8 cellular contexts compared by ENCODE assay signal in the genomic region with DNA sequence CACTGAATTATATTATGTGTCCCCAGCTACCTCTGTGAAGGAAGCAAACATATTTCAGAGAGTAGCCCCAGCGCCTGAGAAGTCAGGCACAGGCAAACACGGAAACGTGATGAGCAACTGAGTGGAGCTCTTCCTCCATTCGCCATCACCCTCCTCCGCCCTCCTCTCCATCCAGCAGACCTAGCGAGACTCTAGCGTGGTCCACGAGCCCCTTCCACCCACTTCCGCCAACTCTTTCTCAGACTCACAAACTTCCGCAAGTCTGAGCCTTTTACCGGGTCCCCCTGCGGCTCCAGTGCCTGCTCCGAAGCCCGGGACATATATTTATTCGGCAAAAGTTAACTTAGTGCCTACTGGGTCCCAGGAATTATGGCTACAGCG. TPM values are rescaled to one million over a fixed set of nuclear protein-coding genes. Genes with fewer than 3 reads are reported as not detected.
DNase-seq lines count a peak whose midpoint lies in the region; ATAC-seq, FAIRE-seq and TF ChIP-seq lines count a peak whose summit lies in the region.

No MANE protein-coding gene starts in this region.

- H3K9ac ChIP-seq in K562 (ENCODE audit: insufficient read depth in 1 of 2, low read depth in 2 of 2, low read length in 2 of 2): peak overlapping the region; percentile 100
- peak overlapping the region; percentile 100 for H3K9ac ChIP-seq in iPS-20b (ENCODE audit: low read depth, low read length)

- H4K20me1 ChIP-seq in K562 (replicated peaks; ENCODE audit: control insufficient read depth, insufficient read depth, low read length): peaks cover 35% of the 10 kb centered on the region

- H3K36me3 ChIP-seq in MG63 (peaks cover 53% of the 10 kb centered on the region), K562 (ENCODE audit: control insufficient read depth, insufficient read depth, low read length) (peaks cover 47% of the 10 kb centered on the region), iPS-20b (ENCODE audit: insufficient read depth, low read depth, low read length) (peaks cover 48% of the 10 kb centered on the region)

- peaks cover 52% of the 10 kb centered on the region for H3K79me2 ChIP-seq in K562 (ENCODE audit: control insufficient read depth, insufficient read depth, low read length)

- ATAC-seq in GM21717 (IDR thresholded peaks at IDR 0.05; ENCODE audit: unreplicated experiment) (peak; percentile 35), K562 (peak; percentile 78), GM18520 (IDR thresholded peaks at IDR 0.05; ENCODE audit: unreplicated experiment) (no peak)

- TF ChIP-seq POLR2A in K562 (conservative IDR thresholded peaks at IDR 0.05): no peak

- in situ Hi-C loops in K562 (cut with MboI): loop anchor here (5.0 kb wide), 1 partner anchor 52 kb away; no protein-coding TSS in a partner anchor

- TF ChIP-seq CTCF in K562 (IDR thresholded peaks at IDR 0.05 in 2 of 3, conservative IDR thresholded peaks at IDR 0.05 in 1 of 3; ENCODE audit: insufficient read depth in 2 of 3, low read depth in 1 of 3, low read length in 3 of 3): no peak

- CTCF ChIA-PET in K562 (lab: Yijun Ruan, JAX; ENCODE audit: low intra/inter-chr PET ratio): no interaction called here

- DNase-seq in DMS 273 treated with DMSO at 0.1 percent for 48 hours (lab: John Stamatoyannopoulos, UW) (peak; percentile 29), MG63 (peak; percentile 48), T-helper 22 cell (ENCODE audit: low read depth) (peak; percentile 49), K562 (ENCODE audit: extremely low read depth in 1 of 4, low spot score in 3 of 4) (peak; percentile 40 to 59 (median 50))
- peak; percentile 28 to 50 for DNase-seq in stimulated activated CD4-positive, alpha-beta T cell treated with anti-CD3 and anti-CD28 coated beads, Interleukin-12 subunit alpha, Interleukin-12 subunit beta, amount 100 ng/mL, for 24 hours (ENCODE audit: low read depth in 2 of 2)

- H3K4me1 ChIP-seq in K562 (replicated peaks in 1 of 2; ENCODE audit: control insufficient read depth in 2 of 2, insufficient read depth in 2 of 2, low read length in 2 of 2): peaks cover 6 to 7% of the 10 kb centered on the region in 2 experiments; a peak in 4 of 5 replicates
- H3K4me1 ChIP-seq in iPS-20b (ENCODE audit: insufficient read depth, low read length): peaks cover 12% of the 10 kb centered on the region; the same call in 1 of the 2 replicates

- H3K27me3 ChIP-seq in MG63 (no peaks in the 10 kb centered on the region), K562 (ENCODE audit: control insufficient read depth in 2 of 2, insufficient read depth in 2 of 2, low read length in 2 of 2) (no peaks in the 10 kb centered on the region), iPS-20b (ENCODE audit: insufficient read depth, low read length) (no peaks in the 10 kb centered on the region)

- H3K27ac ChIP-seq in K562 (ENCODE audit: extremely low read depth, low read depth, low read length) (peak overlapping the region; percentile 97), iPS-20b (ENCODE audit: low read length) (peak overlapping the region; percentile 88)

- no peak for TF ChIP-seq RAD21 in K562 (CRISPR knock-in tag; conservative IDR thresholded peaks at IDR 0.05 in 1 of 2, IDR thresholded peaks at IDR 0.05 in 1 of 2)

- TF ChIP-seq EP300 in K562 (IDR thresholded peaks at IDR 0.05; ENCODE audit: low read length): no peak

- intact Hi-C loops in K562 (cut with micrococcal nuclease): loop anchor here (1.0 kb wide), 1 partner anchor 53 kb away; no protein-coding TSS in a partner anchor

- peak; percentile 71 for FAIRE-seq in K562 (lab: Jason Lieb, UNC)

- no TSS peak for BruUV-seq in K562 (replicated peaks; lab: Mats Ljungman, UMichigan)

- peak overlapping the region; percentile 92 for H3K4me3 ChIP-seq in MG63
- H3K4me3 ChIP-seq in K562: peak overlapping the region; percentile 98
- H3K4me3 ChIP-seq in iPS-20b (ENCODE audit: low read length): peak overlapping the region; percentile 98

- 0% methylated on average over 13 of the region's 16 CpGs for WGBS in K562 (ENCODE audit: insufficient coverage, low coverage, missing lambda C conversion rate)

- H3K9me3 ChIP-seq in MG63 (no peaks in the 10 kb centered on the region), K562 (replicated peaks; ENCODE audit: control insufficient read depth, insufficient read depth, low read depth, low read length) (no peaks in the 10 kb centered on the region), iPS-20b (ENCODE audit: insufficient read depth, low read depth, low read length) (no peaks in the 10 kb centered on the region)

- peak overlapping the region; percentile 97 for H3K4me2 ChIP-seq in K562 (ENCODE audit: insufficient read depth, low read length)

- POLR2A ChIA-PET in K562 (lab: Yijun Ruan, JAX): interaction anchor here (0.6 to 2.8 kb wide), 15 partner anchors 9 to 558 kb away, joined by 3 to 23 read pairs (median 6); partner anchors contain the start of genes NOP56 and ZNF343

- H3K9me1 ChIP-seq in K562 (ENCODE audit: control insufficient read depth, insufficient read depth, low read length): peaks cover 6% of the 10 kb centered on the region

- H2AFZ ChIP-seq in K562 (ENCODE audit: low read depth, low read length): peak overlapping the region; percentile 81; the same call in 1 of the 2 replicates

TF ChIP-seq in K562, 482 proteins besides CTCF, POLR2A, EP300 and RAD21:
- peak; percentile 60 for TF ChIP-seq CHD1 (IDR thresholded peaks at IDR 0.05; ENCODE audit: low read length)
- TF ChIP-seq, protein P1, sequence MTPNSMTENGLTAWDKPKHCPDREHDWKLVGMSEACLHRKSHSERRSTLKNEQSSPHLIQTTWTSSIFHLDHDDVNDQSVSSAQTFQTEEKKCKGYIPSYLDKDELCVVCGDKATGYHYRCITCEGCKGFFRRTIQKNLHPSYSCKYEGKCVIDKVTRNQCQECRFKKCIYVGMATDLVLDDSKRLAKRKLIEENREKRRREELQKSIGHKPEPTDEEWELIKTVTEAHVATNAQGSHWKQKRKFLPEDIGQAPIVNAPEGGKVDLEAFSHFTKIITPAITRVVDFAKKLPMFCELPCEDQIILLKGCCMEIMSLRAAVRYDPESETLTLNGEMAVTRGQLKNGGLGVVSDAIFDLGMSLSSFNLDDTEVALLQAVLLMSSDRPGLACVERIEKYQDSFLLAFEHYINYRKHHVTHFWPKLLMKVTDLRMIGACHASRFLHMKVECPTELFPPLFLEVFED (CRISPR knock-in tag; conservative IDR thresholded peaks at IDR 0.05): no peak

RNA-seq across cellular contexts. Expression of gene SNRPB, which starts 0.5 kb away (rescaled TPM):
- total RNA-seq in MG63 (2014; rRNA removed; shearing (Covaris generic); ENCODE audit: low replicate concordance): 621 and 775 TPM in 2 replicates
- total RNA-seq in K562 (2011; cell fraction: chromatin; rRNA removed; ENCODE audit: low replicate concordance): 13.8 and 26.0 TPM in 2 replicates
- 47.4 TPM in 2 replicates for total RNA-seq in K562 (2011; cell fraction: nucleolus; rRNA removed)
- total RNA-seq in K562 (2011; cell fraction: nucleoplasm; rRNA removed): 29.4 and 35.5 TPM in 2 replicates
- total RNA-seq in K562 (2014; rRNA removed) (491 and 504 TPM in 2 replicates), K562 (2014; rRNA removed; fragmentation: Illumina TruSeq; extraction: Trizol) (181 and 186 TPM in 2 replicates), K562 (2015; rRNA removed; fragmentation: Illumina TruSeq; extraction: Trizol) (277 and 293 TPM in 2 replicates), K562 (2021) (428 and 431 TPM in 2 replicates)
- polyA plus RNA-seq in K562 (2011; rRNA removed) (266 and 369 TPM in 2 replicates), K562 (2014; fragmentation: Illumina TruSeq; extraction: Trizol) (186 and 337 TPM in 2 replicates), K562 (2014; fragmentation: Nextera tagmentation; extraction: Ambion mirVana) (10 to 100 TPM; 13.1 to 65.7 TPM), K562 (2014; rRNA removed) (488 and 615 TPM in 2 replicates)
- 371 and 530 TPM in 2 replicates for polyA plus RNA-seq in K562 (2011; cell fraction: cytosol; rRNA removed)
- 158 and 219 TPM in 2 replicates for polyA plus RNA-seq in K562 (2011; cell fraction: nucleus; rRNA removed)
- 207 and 262 TPM in 2 replicates for polyA plus RNA-seq in K562 (2012)
- polyA minus RNA-seq in K562 (2011; rRNA and poly(A)+ RNA removed): 96.2 and 112 TPM in 2 replicates
- 87.8 and 116 TPM in 2 replicates for polyA minus RNA-seq in K562 (2011; cell fraction: cytosol; rRNA and poly(A)+ RNA removed)
- polyA minus RNA-seq in K562 (2011; cell fraction: nucleus; rRNA and poly(A)+ RNA removed): 22.9 and 56.0 TPM in 2 replicates

RNA-seq across cellular contexts. Expression of gene ZNF343, which starts 38.7 kb away (rescaled TPM):
- 2.2 and 3.7 TPM in 2 replicates for total RNA-seq in MG63 (2014; rRNA removed; shearing (Covaris generic); ENCODE audit: low replicate concordance)
- total RNA-seq in K562 (2011; cell fraction: chromatin; rRNA removed; ENCODE audit: low replicate concordance): 12.5 and 18.7 TPM in 2 replicates
- total RNA-seq in K562 (2011; cell fraction: nucleolus; rRNA removed): 6.0 and 10.8 TPM in 2 replicates
- 11.1 and 11.7 TPM in 2 replicates for total RNA-seq in K562 (2011; cell fraction: nucleoplasm; rRNA removed)
- total RNA-seq in K562 (2014; rRNA removed): 5.4 and 6.7 TPM in 2 replicates
- total RNA-seq in K562 (2014; rRNA removed; fragmentation: Illumina TruSeq; extraction: Trizol): 8.8 and 9.8 TPM in 2 replicates
- total RNA-seq in K562 (2015; rRNA removed; fragmentation: Illumina TruSeq; extraction: Trizol): 8.7 and 9.3 TPM in 2 replicates
- 6.1 and 6.3 TPM in 2 replicates for total RNA-seq in K562 (2021)
- polyA plus RNA-seq in K562 (2011; rRNA removed): 8.0 and 12.0 TPM in 2 replicates
- 3.7 and 8.3 TPM in 2 replicates for polyA plus RNA-seq in K562 (2011; cell fraction: cytosol; rRNA removed)
- 12.3 and 19.1 TPM in 2 replicates for polyA plus RNA-seq in K562 (2011; cell fraction: nucleus; rRNA removed)
- 3.2 and 5.5 TPM in 2 replicates for polyA plus RNA-seq in K562 (2012)
- polyA plus RNA-seq in K562 (2014; fragmentation: Illumina TruSeq; extraction: Trizol): 7.8 and 8.2 TPM in 2 replicates
- polyA plus RNA-seq in K562 (2014; fragmentation: Nextera tagmentation; extraction: Ambion mirVana): 1 to 10 TPM; 1.4 to 4.0 TPM
- polyA plus RNA-seq in K562 (2014; rRNA removed): 4.7 and 6.4 TPM in 2 replicates
- polyA minus RNA-seq in K562 (2011; rRNA and poly(A)+ RNA removed): 14.2 and 24.0 TPM in 2 replicates
- polyA minus RNA-seq in K562 (2011; cell fraction: cytosol; rRNA and poly(A)+ RNA removed): 3.1 and 5.5 TPM in 2 replicates
- polyA minus RNA-seq in K562 (2011; cell fraction: nucleus; rRNA and poly(A)+ RNA removed): 5.9 and 15.3 TPM in 2 replicates
